In the genomic region with DNA sequence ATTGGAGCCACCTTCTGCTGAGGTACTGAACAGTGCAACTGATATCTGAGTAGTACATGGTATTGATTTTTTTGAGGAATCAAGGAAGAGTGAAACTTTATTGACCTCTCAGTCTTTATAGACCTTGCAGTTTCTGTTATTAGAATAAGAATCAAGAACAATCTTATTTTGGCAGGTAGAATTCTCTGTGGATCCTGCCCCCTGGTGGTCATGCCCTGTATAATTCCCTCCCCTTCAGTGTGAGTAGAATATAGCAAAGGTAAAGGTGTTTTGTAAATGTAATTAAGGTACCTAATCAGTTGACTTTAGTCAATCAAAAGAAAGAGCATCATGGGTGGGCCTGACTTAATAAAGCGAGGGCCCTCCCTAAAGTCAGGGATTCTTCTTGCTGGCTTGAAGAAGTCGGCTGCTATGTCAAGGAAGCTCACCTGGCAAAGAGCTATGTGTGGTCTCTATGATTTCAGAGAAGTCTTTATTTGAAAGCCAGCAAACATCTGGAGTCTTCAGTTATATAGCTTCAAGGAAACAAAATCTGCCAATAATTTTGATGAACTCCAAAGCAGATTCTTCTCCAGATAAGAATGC, we compare ENCODE assay signal across 2 cellular contexts.
A peak's percentile ranks its signal among the peaks of the same experiment; 100 is the strongest.
TF ChIP-seq lines count a peak whose summit lies in the region.

No MANE protein-coding gene starts in this region.

TF ChIP-seq in GM12878, 131 proteins besides CTCF, POLR2A, EP300 and RAD21 (continued from another document):
- TF ChIP-seq CEBPB (IDR thresholded peaks at IDR 0.05; ENCODE audit: borderline replicate concordance in 1 of 2, low read depth in 2 of 2, low read length in 2 of 2): no peak
- TF ChIP-seq, protein P1, sequence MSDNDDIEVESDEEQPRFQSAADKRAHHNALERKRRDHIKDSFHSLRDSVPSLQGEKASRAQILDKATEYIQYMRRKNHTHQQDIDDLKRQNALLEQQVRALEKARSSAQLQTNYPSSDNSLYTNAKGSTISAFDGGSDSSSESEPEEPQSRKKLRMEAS (IDR thresholded peaks at IDR 0.05; ENCODE audit: low read depth, low read length): no peak
TF ChIP-seq in GM12878: peak in this region for 1.

TF ChIP-seq in neural cell, 6 proteins besides CTCF, POLR2A, EP300 and RAD21 (continued from another document):
- TF ChIP-seq REST (IDR thresholded peaks at IDR 0.05; ENCODE audit: borderline replicate concordance) (no peak), POLR2AphosphoS5 (IDR thresholded peaks at IDR 0.05) (no peak), SMC3 (conservative IDR thresholded peaks at IDR 0.05; ENCODE audit: poor library complexity) (peak; percentile 62)
